Comparison of ENCODE assay signal across 1 cellular context in the genomic region with DNA sequence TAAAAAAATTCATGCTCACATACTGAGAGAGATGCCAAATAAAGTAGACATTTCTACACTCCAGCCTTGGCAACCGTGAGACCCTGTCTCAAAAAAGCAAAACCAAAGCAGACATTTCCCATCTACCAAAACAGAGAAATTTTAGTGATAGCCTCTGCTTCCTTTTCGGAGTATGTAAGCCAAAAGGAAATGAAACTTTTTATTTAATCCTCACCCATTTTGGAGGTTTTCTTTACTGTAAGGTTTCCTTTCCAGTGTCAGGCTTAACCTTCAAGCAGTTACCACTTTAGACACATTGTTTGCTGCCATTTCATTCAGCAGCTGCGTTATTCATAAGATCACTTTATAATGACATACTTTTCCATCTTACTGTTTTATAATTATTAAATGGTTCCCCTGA.
TF ChIP-seq lines count a peak whose summit lies in the region.

No MANE protein-coding gene starts in this region.

TF ChIP-seq in GM23338, 12 proteins besides CTCF, POLR2A, EP300 and RAD21 (continued from another document):
- TF ChIP-seq ZNF462 (CRISPR knock-in tag; IDR thresholded peaks at IDR 0.05) (no peak), EZH2phosphoT487 (IDR thresholded peaks at IDR 0.05; ENCODE audit: unreplicated experiment) (no peak), JUNB (IDR thresholded peaks at IDR 0.05; ENCODE audit: unreplicated experiment) (no peak)
